In genomic region chr1:165668184-165668583, GRCh38 we compare ENCODE assay signal across 23 cellular contexts. TPM values are rescaled to one million over a fixed set of nuclear protein-coding genes. Genes with fewer than 3 reads are reported as not detected.
A peak's percentile ranks its signal among the peaks of the same experiment; 100 is the strongest.
DNase-seq lines count a peak whose midpoint lies in the region; ATAC-seq and TF ChIP-seq lines count a peak whose summit lies in the region.
"Had no signal": no experiment of that assay in that cellular context is flagged by ENCODE, and none has a peak within 500 bp of the region (broad histone marks: within the 10 kb centered on the region; RNA-seq: fewer than 3 reads in every experiment).

No MANE protein-coding gene starts in this region.

- no peaks in the 10 kb centered on the region for H3K27me3 Mint-ChIP-seq in activated CD4-positive, alpha-beta memory T cell treated with anti-CD3 and anti-CD28 coated beads for 36 hours
- H3K27me3 Mint-ChIP-seq in activated CD4-positive, alpha-beta memory T cell treated with anti-CD3 and anti-CD28 coated beads, Interleukin-2, amount 10 ng/mL, durations not matched to agents 7 days and 5 days = no peaks in the 10 kb centered on the region
- H3K27me3 Mint-ChIP-seq in CD8-positive, alpha-beta T cell (ENCODE audit: low read depth) = no peaks in the 10 kb centered on the region
- no peaks in the 10 kb centered on the region for H3K27me3 Mint-ChIP-seq in activated naive CD8-positive, alpha-beta T cell treated with anti-CD3 and anti-CD28 coated beads for 36 hours
- H3K27me3 Mint-ChIP-seq in nephron progenitor cell (ENCODE audit: low read depth, poor library complexity) = peaks cover 3% of the 10 kb centered on the region
- H3K27me3 Mint-ChIP-seq: CD4-positive, alpha-beta T cell had no signal

- CTCF ChIA-PET in activated CD4-positive, alpha-beta memory T cell treated with anti-CD3 and anti-CD28 coated beads for 36 hours (lab: Charles Lee) = interaction anchor here (0.9 kb wide), 1 partner anchor 257 kb away, joined by 3 read pairs; no protein-coding TSS in a partner anchor
- CTCF ChIA-PET in activated CD4-positive, alpha-beta memory T cell treated with anti-CD3 and anti-CD28 coated beads, Interleukin-2, amount 10 ng/mL, durations not matched to agents 7 days and 5 days (lab: Charles Lee) = no interaction called here
- CTCF ChIA-PET in CD8-positive, alpha-beta T cell (lab: Charles Lee) = interaction anchor here (0.5 kb wide), 1 partner anchor 9 kb away, joined by 3 read pairs; no protein-coding TSS in a partner anchor

- H3K4me3 Mint-ChIP-seq in activated CD4-positive, alpha-beta memory T cell treated with anti-CD3 and anti-CD28 coated beads for 36 hours = no peak overlapping the region
- no peak overlapping the region for H3K4me3 Mint-ChIP-seq in activated CD4-positive, alpha-beta memory T cell treated with anti-CD3 and anti-CD28 coated beads, Interleukin-2, amount 10 ng/mL, durations not matched to agents 7 days and 5 days
- H3K4me3 Mint-ChIP-seq in CD8-positive, alpha-beta T cell = no peak overlapping the region
- H3K4me3 Mint-ChIP-seq in activated naive CD8-positive, alpha-beta T cell treated with anti-CD3 and anti-CD28 coated beads for 36 hours = no peak overlapping the region
- no peak overlapping the region for H3K4me3 Mint-ChIP-seq in nephron progenitor cell
- H3K4me3 Mint-ChIP-seq: CD14-positive monocyte; CD4-positive, alpha-beta T cell; HFFc6 had no signal

- peaks cover 9% of the 10 kb centered on the region for H3K4me1 Mint-ChIP-seq in activated CD4-positive, alpha-beta memory T cell treated with anti-CD3 and anti-CD28 coated beads for 36 hours (ENCODE audit: low read depth)
- peaks cover 8% of the 10 kb centered on the region for H3K4me1 Mint-ChIP-seq in activated CD4-positive, alpha-beta memory T cell treated with anti-CD3 and anti-CD28 coated beads, Interleukin-2, amount 10 ng/mL, durations not matched to agents 7 days and 5 days
- H3K4me1 Mint-ChIP-seq in CD8-positive, alpha-beta T cell (ENCODE audit: low read depth) = no peaks in the 10 kb centered on the region
- H3K4me1 Mint-ChIP-seq in activated naive CD8-positive, alpha-beta T cell treated with anti-CD3 and anti-CD28 coated beads for 36 hours = peaks cover 7% of the 10 kb centered on the region
- no peaks in the 10 kb centered on the region for H3K4me1 Mint-ChIP-seq in nephron progenitor cell

- intact Hi-C loops in activated CD4-positive, alpha-beta memory T cell treated with anti-CD3 and anti-CD28 coated beads for 36 hours (cut with micrococcal nuclease) = no loop called here
- intact Hi-C loops in CD8-positive, alpha-beta T cell (cut with DNase I, micrococcal nuclease) = no loop called here
- intact Hi-C loops in uterus (cut with DNase I; ENCODE audit: low total_unique reads) = no loop called here

- peaks cover 58% of the 10 kb centered on the region for H3K36me3 Mint-ChIP-seq in activated CD4-positive, alpha-beta memory T cell treated with anti-CD3 and anti-CD28 coated beads for 36 hours
- peaks cover 84% of the 10 kb centered on the region for H3K36me3 Mint-ChIP-seq in activated CD4-positive, alpha-beta memory T cell treated with anti-CD3 and anti-CD28 coated beads, Interleukin-2, amount 10 ng/mL, durations not matched to agents 7 days and 5 days (ENCODE audit: low read depth)
- H3K36me3 Mint-ChIP-seq in CD8-positive, alpha-beta T cell = peaks cover 91% of the 10 kb centered on the region
- peaks cover 41% of the 10 kb centered on the region for H3K36me3 Mint-ChIP-seq in activated naive CD8-positive, alpha-beta T cell treated with anti-CD3 and anti-CD28 coated beads for 36 hours
- peaks cover 79% of the 10 kb centered on the region for H3K36me3 Mint-ChIP-seq in nephron progenitor cell (ENCODE audit: low read depth)

- no peak for TF ChIP-seq POLR2A in uterus (IDR thresholded peaks at IDR 0.05)

- no peak overlapping the region for H3K27ac ChIP-seq in CD8-positive, alpha-beta T cell (ENCODE audit: low read depth, low read length)
- no peak overlapping the region for H3K27ac ChIP-seq in uterus
- H3K27ac ChIP-seq: A549; BLaER1 treated with 17β-estradiol and CSF1 and Interleukin-3, amounts not matched to agents 10 nM and 100 nM had no signal

- H3K9me3 Mint-ChIP-seq in activated CD4-positive, alpha-beta memory T cell treated with anti-CD3 and anti-CD28 coated beads for 36 hours = no peaks in the 10 kb centered on the region
- no peaks in the 10 kb centered on the region for H3K9me3 Mint-ChIP-seq in activated CD4-positive, alpha-beta memory T cell treated with anti-CD3 and anti-CD28 coated beads, Interleukin-2, amount 10 ng/mL, durations not matched to agents 7 days and 5 days
- no peaks in the 10 kb centered on the region for H3K9me3 Mint-ChIP-seq in CD8-positive, alpha-beta T cell
- H3K9me3 Mint-ChIP-seq in activated naive CD8-positive, alpha-beta T cell treated with anti-CD3 and anti-CD28 coated beads for 36 hours = no peaks in the 10 kb centered on the region
- no peaks in the 10 kb centered on the region for H3K9me3 Mint-ChIP-seq in nephron progenitor cell
- H3K9me3 Mint-ChIP-seq: CD14-positive monocyte; CD4-positive, alpha-beta T cell; HFFc6 had no signal

- H3K27ac Mint-ChIP-seq in activated CD4-positive, alpha-beta memory T cell treated with anti-CD3 and anti-CD28 coated beads for 36 hours = no peak overlapping the region
- no peak overlapping the region for H3K27ac Mint-ChIP-seq in activated CD4-positive, alpha-beta memory T cell treated with anti-CD3 and anti-CD28 coated beads, Interleukin-2, amount 10 ng/mL, durations not matched to agents 7 days and 5 days
- peak overlapping the region; percentile 35 for H3K27ac Mint-ChIP-seq in CD8-positive, alpha-beta T cell
- H3K27ac Mint-ChIP-seq in activated naive CD8-positive, alpha-beta T cell treated with anti-CD3 and anti-CD28 coated beads for 36 hours = peak overlapping the region; percentile 29
- peak overlapping the region; percentile 72 for H3K27ac Mint-ChIP-seq in nephron progenitor cell
- H3K27ac Mint-ChIP-seq: CD4-positive, alpha-beta T cell; HFFc6 had no signal

- no peak for ATAC-seq in CD8-positive, alpha-beta T cell
- ATAC-seq: A549 had no signal

- DNase-seq in activated CD4-positive, alpha-beta memory T cell treated with anti-CD3 and anti-CD28 coated beads for 36 hours = peak; percentile 12
- no peak for DNase-seq in activated CD4-positive, alpha-beta memory T cell treated with anti-CD3 and anti-CD28 coated beads, Interleukin-2, amount 10 ng/mL, durations not matched to agents 7 days and 5 days
- no peak for DNase-seq in CD8-positive, alpha-beta T cell
- DNase-seq in activated naive CD8-positive, alpha-beta T cell treated with anti-CD3 and anti-CD28 coated beads for 36 hours = no peak
- DNase-seq in nephron progenitor cell (no peak), uterus (no peak), NCI-H2196 (lab: John Stamatoyannopoulos, UW; ENCODE audit: unreplicated experiment) (no peak)
- DNase-seq: 8988T; ACHN; AML-193; BE2C; Calu3; CD4-positive, alpha-beta T cell; COR-L47; DMS53; DMS79 treated with DMSO at 0.1 percent for 48 hours; GF-D8; GOT3; HFFc6 had no signal

- H3K27me3 ChIP-seq in CD8-positive, alpha-beta T cell (ENCODE audit: insufficient read depth, low read length) = no peaks in the 10 kb centered on the region
- no peaks in the 10 kb centered on the region for H3K27me3 ChIP-seq in uterus
- H3K27me3 ChIP-seq: BE2C; BLaER1 treated with 17β-estradiol and CSF1 and Interleukin-3, amounts not matched to agents 10 nM and 100 nM had no signal

- no peak overlapping the region for H3K4me3 ChIP-seq in CD8-positive, alpha-beta T cell (ENCODE audit: low read depth, low read length)
- H3K4me3 ChIP-seq in uterus = no peak overlapping the region
- H3K4me3 ChIP-seq: A549; BLaER1 treated with 17β-estradiol and CSF1 and Interleukin-3, amounts not matched to agents 10 nM and 100 nM; HAP-1 had no signal

- no peaks in the 10 kb centered on the region for H3K4me1 ChIP-seq in CD8-positive, alpha-beta T cell (ENCODE audit: insufficient read depth, low read length)
- H3K4me1 ChIP-seq in uterus = no peaks in the 10 kb centered on the region
- H3K4me1 ChIP-seq: A549, BE2C, HAP-1 had no signal

- no peak for TF ChIP-seq CTCF in CD8-positive, alpha-beta T cell (IDR thresholded peaks at IDR 0.05)
- TF ChIP-seq CTCF in nephron progenitor cell (IDR thresholded peaks at IDR 0.05) (no peak), uterus (IDR thresholded peaks at IDR 0.05) (no peak)

- H3K9me3 ChIP-seq in CD8-positive, alpha-beta T cell (ENCODE audit: low read length) = no peaks in the 10 kb centered on the region
- H3K9me3 ChIP-seq in uterus = no peaks in the 10 kb centered on the region
- H3K9me3 ChIP-seq: A549, BE2C, HAP-1 had no signal

- H3K36me3 ChIP-seq in CD8-positive, alpha-beta T cell (ENCODE audit: insufficient read depth, low read length) = peaks cover 24% of the 10 kb centered on the region
- no peaks in the 10 kb centered on the region for H3K36me3 ChIP-seq in uterus

- POLR2A ChIA-PET in activated CD4-positive, alpha-beta memory T cell treated with anti-CD3 and anti-CD28 coated beads for 36 hours (lab: Charles Lee) = no interaction called here
- POLR2A ChIA-PET in activated CD4-positive, alpha-beta memory T cell treated with anti-CD3 and anti-CD28 coated beads, Interleukin-2, amount 10 ng/mL, durations not matched to agents 7 days and 5 days (lab: Charles Lee) = no interaction called here
- POLR2A ChIA-PET in CD8-positive, alpha-beta T cell (lab: Charles Lee) = no interaction called here

RNA-seq across cellular contexts. Expression of gene ALDH9A1, which starts 30.2 kb away (rescaled TPM):
- total RNA-seq in activated CD4-positive, alpha-beta memory T cell treated with anti-CD3 and anti-CD28 coated beads for 36 hours = 10 to 100 TPM; 34.1 to 43.2 TPM
- total RNA-seq in activated CD4-positive, alpha-beta memory T cell treated with anti-CD3 and anti-CD28 coated beads, Interleukin-2, amount 10 ng/mL, durations not matched to agents 7 days and 5 days = 10 to 100 TPM; 46.9 to 54.4 TPM
- total RNA-seq in CD8-positive, alpha-beta T cell = 10 to 100 TPM; 18.7 to 22.0 TPM
- total RNA-seq in activated naive CD8-positive, alpha-beta T cell treated with anti-CD3 and anti-CD28 coated beads for 36 hours = 10 to 100 TPM; 41.3 to 43.6 TPM
- total RNA-seq in uterus = 100 to 1,000 TPM in 1 of 4 donors, 10 to 100 TPM in 3; 25.4 to 105 (median 68.4) TPM

RNA-seq across cellular contexts. Expression of gene MGST3, which starts 37.1 kb away (rescaled TPM):
- total RNA-seq in activated CD4-positive, alpha-beta memory T cell treated with anti-CD3 and anti-CD28 coated beads for 36 hours = 10 to 100 TPM; 53.3 to 56.6 TPM
- total RNA-seq in activated CD4-positive, alpha-beta memory T cell treated with anti-CD3 and anti-CD28 coated beads, Interleukin-2, amount 10 ng/mL, durations not matched to agents 7 days and 5 days = 10 to 100 TPM; 63.4 to 70.3 TPM
- total RNA-seq in CD8-positive, alpha-beta T cell = 10 to 100 TPM; 13.8 to 16.6 TPM
- 10 to 100 TPM; 31.7 to 33.3 TPM for total RNA-seq in activated naive CD8-positive, alpha-beta T cell treated with anti-CD3 and anti-CD28 coated beads for 36 hours
- total RNA-seq in uterus = 100 to 1,000 TPM in 3 of 4 donors, 10 to 100 TPM in 1; 76.7 to 196 (median 138) TPM

Comparison
In these comparisons a context has a peak if more than half of its experiments do, and no peak if none do; other contexts are left out.
1. H3K27ac Mint-ChIP-seq: peak in CD8-positive, alpha-beta T cell (single experiment), activated naive CD8-positive, alpha-beta T cell treated with anti-CD3 and anti-CD28 coated beads for 36 hours (single experiment) and nephron progenitor cell (single experiment); none in activated CD4-positive, alpha-beta memory T cell treated with anti-CD3 and anti-CD28 coated beads for 36 hours (single experiment) and activated CD4-positive, alpha-beta memory T cell treated with anti-CD3 and anti-CD28 coated beads, Interleukin-2, amount 10 ng/mL, durations not matched to agents 7 days and 5 days (single experiment).